ENCODE assay signal across 1 cellular context in the genomic region with DNA sequence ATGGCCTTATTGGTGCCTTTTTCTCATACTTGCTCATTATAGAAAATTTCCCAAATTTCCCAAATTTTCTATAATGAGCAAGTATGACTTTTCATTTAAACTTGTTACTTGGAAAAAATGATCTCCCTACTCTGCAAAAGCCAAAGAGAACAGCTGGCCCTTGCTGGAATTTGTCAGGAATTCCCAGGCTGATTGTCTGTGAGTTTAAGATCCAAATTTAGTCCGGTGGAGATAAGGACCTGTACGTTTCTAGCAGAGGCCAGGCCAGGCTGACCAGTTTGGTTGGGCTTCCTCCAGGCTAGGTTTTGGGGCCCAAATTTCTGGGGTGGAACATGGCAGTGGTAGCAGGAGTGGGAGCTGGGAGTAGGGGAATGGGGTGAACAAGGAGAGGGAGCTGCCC.
TF ChIP-seq lines count a peak whose summit lies in the region.

No MANE protein-coding gene starts in this region.

TF ChIP-seq in H1, 55 proteins besides CTCF, POLR2A, EP300 and RAD21:
- TF ChIP-seq HDAC2 (IDR thresholded peaks at IDR 0.05; ENCODE audit: borderline replicate concordance in 1 of 2, low read depth in 2 of 2, low read length in 2 of 2) (no peak), ASH2L (IDR thresholded peaks at IDR 0.05; ENCODE audit: low read length) (no peak), RBBP5 (IDR thresholded peaks at IDR 0.05; ENCODE audit: borderline replicate concordance, low read depth, low read length) (no peak), MAFK (IDR thresholded peaks at IDR 0.05; ENCODE audit: low read depth, low read length) (no peak), GTF2F1 (IDR thresholded peaks at IDR 0.05; ENCODE audit: borderline replicate concordance, low read depth, low read length) (no peak), PHF8 (conservative IDR thresholded peaks at IDR 0.05; ENCODE audit: low read depth, low read length) (no peak), SUZ12 (IDR thresholded peaks at IDR 0.05; ENCODE audit: low read length) (no peak), KDM1A (IDR thresholded peaks at IDR 0.05; ENCODE audit: borderline replicate concordance, low read length) (no peak), KDM4A (IDR thresholded peaks at IDR 0.05; ENCODE audit: low read depth, low read length, severe bottlenecking) (no peak), SP2 (IDR thresholded peaks at IDR 0.05; ENCODE audit: low read length) (no peak), RFX5 (IDR thresholded peaks at IDR 0.05; ENCODE audit: borderline replicate concordance, low read depth, low read length) (no peak)
- TF ChIP-seq, protein P1, sequence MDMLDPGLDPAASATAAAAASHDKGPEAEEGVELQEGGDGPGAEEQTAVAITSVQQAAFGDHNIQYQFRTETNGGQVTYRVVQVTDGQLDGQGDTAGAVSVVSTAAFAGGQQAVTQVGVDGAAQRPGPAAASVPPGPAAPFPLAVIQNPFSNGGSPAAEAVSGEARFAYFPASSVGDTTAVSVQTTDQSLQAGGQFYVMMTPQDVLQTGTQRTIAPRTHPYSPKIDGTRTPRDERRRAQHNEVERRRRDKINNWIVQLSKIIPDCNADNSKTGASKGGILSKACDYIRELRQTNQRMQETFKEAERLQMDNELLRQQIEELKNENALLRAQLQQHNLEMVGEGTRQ (IDR thresholded peaks at IDR 0.05; ENCODE audit: low read length): no peak
